ENCODE assay signal across 8 cellular contexts in the genomic region with DNA sequence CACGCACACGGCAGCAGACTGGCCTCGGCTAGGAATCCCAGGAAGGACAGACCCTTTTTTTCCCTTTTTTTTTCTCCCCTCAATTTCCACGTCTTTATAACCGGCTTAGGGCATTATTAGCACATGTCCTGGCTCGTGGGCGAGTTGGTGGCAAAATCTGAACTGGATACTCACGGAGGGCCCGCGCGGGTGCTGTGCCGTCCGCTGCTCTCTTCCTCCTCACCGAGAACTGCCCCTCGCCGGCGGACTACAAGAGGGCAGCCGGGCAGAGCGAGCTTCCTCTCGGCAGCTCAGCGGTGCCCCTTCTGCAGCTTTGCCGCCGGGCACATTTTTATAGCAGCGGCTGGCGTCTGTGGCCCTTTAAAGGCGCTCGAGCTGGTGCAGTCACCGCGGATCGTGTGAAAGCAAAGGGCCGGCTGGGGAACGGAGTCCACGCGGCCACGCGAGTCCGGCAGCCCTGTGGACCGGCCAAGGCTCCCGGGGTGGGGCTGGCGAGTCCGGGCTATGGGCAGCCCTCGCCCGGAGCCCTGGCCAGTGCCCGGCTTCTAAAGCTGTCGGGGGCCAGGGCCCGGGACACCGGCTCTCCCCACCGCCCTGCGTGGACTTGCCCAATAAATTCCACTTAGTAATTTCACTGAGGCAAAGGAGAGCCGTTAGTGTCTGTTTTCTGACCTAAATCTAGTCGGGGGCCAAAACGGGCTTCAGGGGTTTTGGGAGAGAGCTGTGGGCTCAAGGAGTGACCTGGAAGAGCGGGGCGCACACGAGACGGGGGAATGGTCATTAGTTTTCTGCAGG. TPM values are rescaled to one million over a fixed set of nuclear protein-coding genes. Genes with fewer than 3 reads are reported as not detected.
DNase-seq lines count a peak whose midpoint lies in the region; FAIRE-seq and TF ChIP-seq lines count a peak whose summit lies in the region.

No MANE protein-coding gene starts in this region.

- no peaks in the 10 kb centered on the region for H3K9me2 ChIP-seq in SK-N-SH

- FAIRE-seq in H54 (lab: Jason Lieb, UNC) = no peak

- H3K36me3 ChIP-seq in SK-N-SH (replicated peaks in 1 of 2; ENCODE audit: control insufficient read depth in 1 of 2, insufficient read depth in 2 of 2, low read length in 1 of 2) (no peaks in the 10 kb centered on the region), sigmoid colon (no peaks in the 10 kb centered on the region)

- TF ChIP-seq EP300 in SK-N-SH (IDR thresholded peaks at IDR 0.05; ENCODE audit: borderline replicate concordance in 1 of 2, low read depth in 1 of 2, low read length in 1 of 2) (no peak), sigmoid colon (IDR thresholded peaks at IDR 0.05) (no peak)

- peak overlapping the region; percentile 81; the same call in 1 of the 2 replicates for H2AFZ ChIP-seq in SK-N-SH (ENCODE audit: low read depth)

- TF ChIP-seq CTCF in SK-N-SH (IDR thresholded peaks at IDR 0.05) (no peak), sigmoid colon (IDR thresholded peaks at IDR 0.05) (no peak)

- CTCF ChIA-PET in SK-N-SH (lab: Yijun Ruan, JAX) = interaction anchor here (0.5 to 3.5 kb wide), 7 partner anchors 17 to 233 kb away, joined by 3 to 12 read pairs (median 4); a partner anchor contains a TSS

- no peak; the same call in 1 of the 2 replicates for TF ChIP-seq RAD21 in SK-N-SH (IDR thresholded peaks at IDR 0.05; ENCODE audit: low read length)

- H3K4me3 ChIP-seq in SK-N-SH (ENCODE audit: low read depth in 2 of 2, low read length in 1 of 2) = peak overlapping the region; percentile 50 to 70
- H3K4me3 ChIP-seq in sigmoid colon = peak overlapping the region; percentile 31 to 58 (median 51)

- DNase-seq in ELF-1 (ENCODE audit: low read depth, low spot score) (peak; percentile 86), H54 (ENCODE audit: insufficient read length, low spot score) (peak; percentile 70), NAMALWA (ENCODE audit: low spot score) (peak; percentile 9), SK-N-SH (peak; percentile 87), inferior parietal cortex (ENCODE audit: extremely low spot score) (peak; percentile 49), sigmoid colon (peak; percentile 79), OCI-M2 (lab: John Stamatoyannopoulos, UW; ENCODE audit: unreplicated experiment) (no peak)
- peak; percentile 23 for DNase-seq in central memory CD4-positive, alpha-beta T cell

- H3F3A ChIP-seq in SK-N-SH (replicated peaks; ENCODE audit: insufficient read depth) = no peaks in the 10 kb centered on the region

- no peaks in the 10 kb centered on the region for H3K9me3 ChIP-seq in SK-N-SH
- H3K9me3 ChIP-seq in sigmoid colon = no peaks in the 10 kb centered on the region

- no peak overlapping the region; the same call in 1 of the 2 replicates for H3K9ac ChIP-seq in SK-N-SH

- peak overlapping the region; percentile 99 for H3K4me2 ChIP-seq in SK-N-SH

- H3K79me2 ChIP-seq in SK-N-SH (ENCODE audit: insufficient read depth) = no peaks in the 10 kb centered on the region

- TF ChIP-seq POLR2A in H54 (IDR thresholded peaks at IDR 0.05; ENCODE audit: low read depth, low read length) (no peak), sigmoid colon (IDR thresholded peaks at IDR 0.05) (no peak)

- POLR2A ChIA-PET in SK-N-SH (lab: Yijun Ruan, JAX) = interaction anchor here (4.5 kb wide), 1 partner anchor 30 kb away, joined by 20 read pairs; a partner anchor contains a TSS

- 8% methylated on average over 28 of the region's 56 CpGs for WGBS in SK-N-SH (ENCODE audit: low lambda C conversion rate)
- WGBS in sigmoid colon, 2 donors = 1% methylated on average over 56 of the region's 56 CpGs

- H3K4me1 ChIP-seq in SK-N-SH (ENCODE audit: control insufficient read depth in 1 of 2, insufficient read depth in 2 of 2, low read depth in 1 of 2, low read length in 1 of 2) (peaks cover 0 to 30% of the 10 kb centered on the region in 2 experiments; a peak in 1 of 4 replicates), sigmoid colon (peaks cover 0 to 52% (median 33%) of the 10 kb centered on the region in 4 donors)

- no peaks in the 10 kb centered on the region for H4K20me1 ChIP-seq in SK-N-SH (ENCODE audit: insufficient read depth)

- intact Hi-C loops in sigmoid colon (cut with DNase I) = loop anchor here (1.0 to 10.0 kb wide), 2 partner anchors 30 to 228 kb away; a partner anchor contains a TSS

- H3K27ac ChIP-seq in SK-N-SH (ENCODE audit: low read depth in 2 of 2, low read length in 1 of 2) (no peak overlapping the region; a peak in 1 of 4 replicates), sigmoid colon (peak overlapping the region in 3 of 4 donors; percentile 14 to 58 (median 54))

- H3K27me3 ChIP-seq in SK-N-SH (ENCODE audit: insufficient read depth) (peaks cover 58% of the 10 kb centered on the region), sigmoid colon (peaks cover 0 to 56% (median 31%) of the 10 kb centered on the region in 3 donors)

TF ChIP-seq in SK-N-SH, 30 proteins besides CTCF, POLR2A, EP300 and RAD21 (continues in another document):
- TF ChIP-seq RFX5 (IDR thresholded peaks at IDR 0.05; ENCODE audit: low read length) = no peak
- no peak for TF ChIP-seq MEF2A (IDR thresholded peaks at IDR 0.05; ENCODE audit: borderline replicate concordance, low read depth)
- peak; percentile 60 for TF ChIP-seq JUND (IDR thresholded peaks at IDR 0.05)
- no peak for TF ChIP-seq EZH2phosphoT487 (IDR thresholded peaks at IDR 0.05; ENCODE audit: borderline replicate concordance, low read depth)
- TF ChIP-seq MXI1 (IDR thresholded peaks at IDR 0.05; ENCODE audit: low read depth, low read length) = 0 out of 2 replicates have a peak, but pooled peaks have one; percentile 31
- TF ChIP-seq SIN3A (IDR thresholded peaks at IDR 0.05; ENCODE audit: borderline replicate concordance, low read depth, low read length) = no peak
- no peak for TF ChIP-seq GATA2 (CRISPR knock-in tag; IDR thresholded peaks at IDR 0.05)
- no peak for TF ChIP-seq GABPA (IDR thresholded peaks at IDR 0.05; ENCODE audit: low read depth)
- TF ChIP-seq, protein P1, sequence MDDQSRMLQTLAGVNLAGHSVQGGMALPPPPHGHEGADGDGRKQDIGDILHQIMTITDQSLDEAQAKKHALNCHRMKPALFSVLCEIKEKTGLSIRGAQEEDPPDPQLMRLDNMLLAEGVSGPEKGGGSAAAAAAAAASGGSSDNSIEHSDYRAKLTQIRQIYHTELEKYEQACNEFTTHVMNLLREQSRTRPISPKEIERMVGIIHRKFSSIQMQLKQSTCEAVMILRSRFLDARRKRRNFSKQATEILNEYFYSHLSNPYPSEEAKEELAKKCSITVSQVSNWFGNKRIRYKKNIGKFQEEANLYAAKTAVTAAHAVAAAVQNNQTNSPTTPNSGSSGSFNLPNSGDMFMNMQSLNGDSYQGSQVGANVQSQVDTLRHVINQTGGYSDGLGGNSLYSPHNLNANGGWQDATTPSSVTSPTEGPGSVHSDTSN (IDR thresholded peaks at IDR 0.05) = no peak
- 0 out of 2 replicates have a peak, but pooled peaks have one; percentile 53 for TF ChIP-seq YY1 (IDR thresholded peaks at IDR 0.05; ENCODE audit: low read depth)
- TF ChIP-seq RXRA (IDR thresholded peaks at IDR 0.05; ENCODE audit: borderline replicate concordance, low read depth) = no peak
- no peak for TF ChIP-seq FOXM1 (IDR thresholded peaks at IDR 0.05; ENCODE audit: low read depth)
- no peak for TF ChIP-seq TEAD4 (IDR thresholded peaks at IDR 0.05; ENCODE audit: borderline replicate concordance, insufficient read depth)
- TF ChIP-seq, protein P2, sequence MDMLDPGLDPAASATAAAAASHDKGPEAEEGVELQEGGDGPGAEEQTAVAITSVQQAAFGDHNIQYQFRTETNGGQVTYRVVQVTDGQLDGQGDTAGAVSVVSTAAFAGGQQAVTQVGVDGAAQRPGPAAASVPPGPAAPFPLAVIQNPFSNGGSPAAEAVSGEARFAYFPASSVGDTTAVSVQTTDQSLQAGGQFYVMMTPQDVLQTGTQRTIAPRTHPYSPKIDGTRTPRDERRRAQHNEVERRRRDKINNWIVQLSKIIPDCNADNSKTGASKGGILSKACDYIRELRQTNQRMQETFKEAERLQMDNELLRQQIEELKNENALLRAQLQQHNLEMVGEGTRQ (IDR thresholded peaks at IDR 0.05; ENCODE audit: borderline replicate concordance, low read depth, low read length) = no peak
- TF ChIP-seq NFIC (IDR thresholded peaks at IDR 0.05; ENCODE audit: borderline replicate concordance) = 0 out of 2 replicates have a peak, but pooled peaks have one; percentile 6
- TF ChIP-seq TAF1 (IDR thresholded peaks at IDR 0.05; ENCODE audit: borderline replicate concordance, low read depth, low read length) = no peak
- no peak for TF ChIP-seq FOXJ3 (CRISPR knock-in tag; IDR thresholded peaks at IDR 0.05)
- TF ChIP-seq, protein P3, sequence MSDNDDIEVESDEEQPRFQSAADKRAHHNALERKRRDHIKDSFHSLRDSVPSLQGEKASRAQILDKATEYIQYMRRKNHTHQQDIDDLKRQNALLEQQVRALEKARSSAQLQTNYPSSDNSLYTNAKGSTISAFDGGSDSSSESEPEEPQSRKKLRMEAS (IDR thresholded peaks at IDR 0.05; ENCODE audit: low read depth) = peak; percentile 88
- 0 out of 2 replicates have a peak, but pooled peaks have one; percentile 10 for TF ChIP-seq TCF12 (IDR thresholded peaks at IDR 0.05)
- TF ChIP-seq, protein P4, sequence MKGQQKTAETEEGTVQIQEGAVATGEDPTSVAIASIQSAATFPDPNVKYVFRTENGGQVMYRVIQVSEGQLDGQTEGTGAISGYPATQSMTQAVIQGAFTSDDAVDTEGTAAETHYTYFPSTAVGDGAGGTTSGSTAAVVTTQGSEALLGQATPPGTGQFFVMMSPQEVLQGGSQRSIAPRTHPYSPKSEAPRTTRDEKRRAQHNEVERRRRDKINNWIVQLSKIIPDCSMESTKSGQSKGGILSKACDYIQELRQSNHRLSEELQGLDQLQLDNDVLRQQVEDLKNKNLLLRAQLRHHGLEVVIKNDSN (IDR thresholded peaks at IDR 0.05; ENCODE audit: borderline replicate concordance, low read depth) = no peak
- 0 out of 2 replicates have a peak, but pooled peaks have one; percentile 6 for TF ChIP-seq FOSL2 (IDR thresholded peaks at IDR 0.05; ENCODE audit: borderline replicate concordance, low read depth)
- TF ChIP-seq RCOR1 (IDR thresholded peaks at IDR 0.05; ENCODE audit: low read length) = peak; percentile 55
- peak; percentile 24; the same call in 1 of the 2 replicates for TF ChIP-seq ELF1 (IDR thresholded peaks at IDR 0.05)

RNA-seq across cellular contexts. Expression of a gene that starts 1.3 kb away (rescaled TPM):
- polyA plus RNA-seq in SK-N-SH (2012; rRNA removed) (0.41 and 0.44 TPM in 2 replicates), sigmoid colon (1 to 10 TPM in 1 of 3 donors, under 1 TPM in 1, not detected in 1; 0.52 to 2.4 TPM)
- 0.15 and 0.39 TPM in 2 replicates for polyA plus RNA-seq in SK-N-SH (2012; cell fraction: cytosol; rRNA removed)
- 0.43 and 0.94 TPM in 2 replicates for polyA plus RNA-seq in SK-N-SH (2012; cell fraction: nucleus; rRNA removed)
- under 1 TPM in 1 of 4 donors, not detected in 3; 0.99 TPM for total RNA-seq in sigmoid colon

RNA-seq across cellular contexts. Expression of a gene that starts 30.0 kb away (rescaled TPM):
- polyA plus RNA-seq in SK-N-SH (2012; rRNA removed) = 2,440 and 2,716 TPM in 2 replicates
- 3,019 and 3,365 TPM in 2 replicates for polyA plus RNA-seq in SK-N-SH (2012; cell fraction: cytosol; rRNA removed)
- 414 and 750 TPM in 2 replicates for polyA plus RNA-seq in SK-N-SH (2012; cell fraction: nucleus; rRNA removed)
- 1,000 to 10,000 TPM in 3 of 4 donors, 100 to 1,000 TPM in 1; 842 to 1,555 (median 1,107) TPM for total RNA-seq in sigmoid colon
- polyA plus RNA-seq in sigmoid colon = 1,000 to 10,000 TPM; 1,029 to 2,141 (median 1,186) TPM

Comparison
In these comparisons a context has a peak if more than half of its experiments do, and no peak if none do; other contexts are left out.
1. H3K27ac ChIP-seq: peak in sigmoid colon (3 of 4); none in SK-N-SH (0 of 2).